Comparison of ENCODE assay signal across 1 cellular context in genomic region chr2:99653433-99653832, GRCh38.
TF ChIP-seq lines count a peak whose summit lies in the region.

No MANE protein-coding gene starts in this region.

TF ChIP-seq in IMR-90, 13 proteins besides CTCF, POLR2A, EP300 and RAD21 (continued from another document):
- no peak for TF ChIP-seq ELK1 (IDR thresholded peaks at IDR 0.05; ENCODE audit: borderline replicate concordance, low read depth, low read length)
TF ChIP-seq in IMR-90: peak in this region for 0.
